In genomic region chr16:1194665-1195392, GRCh38 we compare ENCODE assay signal across 10 cellular contexts. TPM values are rescaled to one million over a fixed set of nuclear protein-coding genes. Genes with fewer than 3 reads are reported as not detected.
DNase-seq lines count a peak whose midpoint lies in the region; TF ChIP-seq lines count a peak whose summit lies in the region.
"Had no signal": no experiment of that assay in that cellular context is flagged by ENCODE, and none has a peak within 500 bp of the region (broad histone marks: within the 10 kb centered on the region; RNA-seq: fewer than 3 reads in every experiment).

No MANE protein-coding gene starts in this region.

- TF ChIP-seq CTCF in VCaP (conservative IDR thresholded peaks at IDR 0.05): peak; percentile 85

- no peak overlapping the region for H3K27ac ChIP-seq in VCaP

- DNase-seq in NCI-H2227 (lab: John Stamatoyannopoulos, UW; ENCODE audit: unreplicated experiment) (peak; percentile 45), NCI-H2227 treated with DMSO at 0.1 percent for 48 hours (lab: John Stamatoyannopoulos, UW) (no peak), germinal center (ENCODE audit: low spot score) (peak; percentile 35), H4 (ENCODE audit: low spot score) (no peak), NCI-H2171 (lab: John Stamatoyannopoulos, UW) (no peak)
- DNase-seq in stimulated activated CD4-positive, alpha-beta T cell treated with anti-CD3 and anti-CD28 coated beads, Interleukin-4, amount 100 ng/mL, for 24 hours: peak; percentile 10
- no peak for DNase-seq in stimulated activated naive CD4-positive, alpha-beta T cell treated with Interleukin-2 at 50 U/mL for 16 hours (lab: John Stamatoyannopoulos, UW)

RNA-seq across cellular contexts. Expression of gene TPSG1, which starts 30.2 kb away (rescaled TPM):
- total RNA-seq in H4 (2014; rRNA removed; shearing (Covaris generic)): 0.88 and 1.1 TPM in 2 replicates
- total RNA-seq: CD4-positive, alpha-beta memory T cell; skeletal muscle tissue had no signal

RNA-seq across cellular contexts. Expression of gene TPSB2, which starts 35.2 kb away (rescaled TPM):
- 0.17 TPM in 1 of 2 replicates, not detected in the other for total RNA-seq in H4 (2014; rRNA removed; shearing (Covaris generic))
- total RNA-seq: CD4-positive, alpha-beta memory T cell; skeletal muscle tissue had no signal

RNA-seq across cellular contexts. Expression of gene CACNA1H, which starts 41.9 kb away (rescaled TPM):
- total RNA-seq in H4 (2014; rRNA removed; shearing (Covaris generic)): 1.4 and 2.0 TPM in 2 replicates

RNA-seq across cellular contexts. Expression of gene TPSAB1, which starts 45.7 kb away (rescaled TPM):
- not detected in 2 replicates for total RNA-seq in H4 (2014; rRNA removed; shearing (Covaris generic))
- total RNA-seq: CD4-positive, alpha-beta memory T cell had no signal

Comparison
In these comparisons a context has a peak if more than half of its experiments do, and no peak if none do; other contexts are left out.
1. DNase-seq: peak in NCI-H2227 (single experiment), germinal center (single experiment) and stimulated activated CD4-positive, alpha-beta T cell treated with anti-CD3 and anti-CD28 coated beads, Interleukin-4, amount 100 ng/mL, for 24 hours (single experiment); none in NCI-H2227 treated with DMSO at 0.1 percent for 48 hours (single experiment), stimulated activated naive CD4-positive, alpha-beta T cell treated with Interleukin-2 at 50 U/mL for 16 hours (single experiment), H4 (single experiment) and NCI-H2171 (single experiment).